In the genomic region with DNA sequence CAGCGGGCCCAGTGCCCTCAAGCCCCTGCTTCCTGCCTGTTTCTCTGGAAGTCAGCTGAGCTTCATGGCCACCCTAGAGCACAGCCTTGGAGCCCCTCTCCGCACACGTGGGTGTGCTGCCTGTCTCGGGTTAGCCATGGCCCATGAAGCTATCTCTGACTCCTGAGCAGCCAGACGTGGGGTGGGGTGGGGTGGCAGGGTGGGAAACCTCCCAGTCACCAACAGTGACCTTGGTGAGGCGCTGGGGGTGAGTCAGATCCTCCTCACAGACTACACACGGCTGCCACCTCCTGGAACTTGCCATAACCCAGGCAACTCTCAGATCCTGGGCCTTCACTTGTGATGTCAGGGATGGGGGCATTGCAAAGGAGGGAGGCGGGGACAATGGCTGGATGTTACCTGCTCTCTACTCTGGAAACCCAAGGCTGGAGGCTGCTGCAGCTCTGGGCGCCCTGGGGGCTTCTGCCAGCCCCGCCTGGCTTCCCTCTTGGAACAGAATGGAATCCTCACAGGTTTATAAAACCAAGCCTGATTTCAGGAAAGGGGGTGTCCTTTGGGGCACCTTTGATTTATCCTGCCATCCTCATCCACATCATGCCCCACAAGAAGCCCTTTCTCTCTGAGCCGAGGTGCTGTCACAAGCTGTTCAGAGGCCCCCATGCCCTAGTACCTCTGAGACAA, we compare ENCODE assay signal across 8 cellular contexts.
DNase-seq lines count a peak whose midpoint lies in the region; ATAC-seq and TF ChIP-seq lines count a peak whose summit lies in the region.

No MANE protein-coding gene starts in this region.

- H3K9me3 Mint-ChIP-seq in activated T-cell treated with anti-CD3 and anti-CD28 coated beads, Interleukin-2, amount 50 U/mL, for 72 hours: no peaks in the 10 kb centered on the region

- peak; percentile 94 for TF ChIP-seq RAD21 in Ishikawa (IDR thresholded peaks at IDR 0.05; ENCODE audit: low read depth)

- no peak overlapping the region for H3K9ac ChIP-seq in smooth muscle cell (ENCODE audit: low read depth)

- no peak for DNase-seq in GM12864 (ENCODE audit: low read depth)
- DNase-seq in activated T-cell treated with anti-CD3 and anti-CD28 coated beads, Interleukin-2, amount 50 U/mL, for 72 hours: peak; percentile 3 to 16
- peak; percentile 83 for DNase-seq in right atrium auricular region (ENCODE audit: low spot score)
- peak; percentile 32 for DNase-seq in smooth muscle cell (lab: John Stamatoyannopoulos, UW; ENCODE audit: unreplicated experiment)
- no peak for DNase-seq in globus pallidus (ENCODE audit: low spot score)
- DNase-seq in NCI-H2081 treated with DMSO at 0.1 percent for 48 hours (lab: John Stamatoyannopoulos, UW): no peak

- H3K27ac ChIP-seq in right atrium auricular region (peak overlapping the region; percentile 32 to 37), smooth muscle cell (ENCODE audit: low read depth) (peak overlapping the region; percentile 77)

- H3K4me1 Mint-ChIP-seq in activated T-cell treated with anti-CD3 and anti-CD28 coated beads, Interleukin-2, amount 50 U/mL, for 72 hours (ENCODE audit: low read depth): no peaks in the 10 kb centered on the region

- 0 out of 2 replicates have a peak, but pooled peaks have one; percentile 21 for TF ChIP-seq EP300 in Ishikawa (IDR thresholded peaks at IDR 0.05; ENCODE audit: borderline replicate concordance)

- peaks cover 19% of the 10 kb centered on the region for H3F3A ChIP-seq in smooth muscle cell (ENCODE audit: low read depth)

- peak; percentile 69 to 70 for ATAC-seq in activated T-cell treated with anti-CD3 and anti-CD28 coated beads, Interleukin-2, amount 50 U/mL, for 72 hours (replicated peaks in 1 of 2)
- ATAC-seq in GM19455 (IDR thresholded peaks at IDR 0.05; ENCODE audit: unreplicated experiment): no peak

- no peaks in the 10 kb centered on the region for H3K36me3 Mint-ChIP-seq in activated T-cell treated with anti-CD3 and anti-CD28 coated beads, Interleukin-2, amount 50 U/mL, for 72 hours (ENCODE audit: insufficient read depth in 2 of 2)

- 24% methylated on average over 11 of the region's 11 CpGs for WGBS in smooth muscle cell (ENCODE audit: low lambda C conversion rate)

- peak overlapping the region; percentile 54 for H3K4me2 ChIP-seq in smooth muscle cell

- H3K9me3 ChIP-seq in right atrium auricular region: no peaks in the 10 kb centered on the region
- H3K9me3 ChIP-seq in smooth muscle cell (replicated peaks; ENCODE audit: low read depth): no peaks in the 10 kb centered on the region

- H2AFZ ChIP-seq in smooth muscle cell (ENCODE audit: low read depth): peak overlapping the region; percentile 84

- H3K4me3 ChIP-seq in GM12864 (ENCODE audit: low read depth, low read length) (no peak overlapping the region), right atrium auricular region (no peak overlapping the region), smooth muscle cell (no peak overlapping the region)

- H4K20me1 ChIP-seq in smooth muscle cell (ENCODE audit: low read depth): no peaks in the 10 kb centered on the region

- H3K36me3 ChIP-seq in right atrium auricular region: no peaks in the 10 kb centered on the region
- H3K36me3 ChIP-seq in smooth muscle cell (ENCODE audit: low read depth): no peaks in the 10 kb centered on the region

- TF ChIP-seq CTCF in GM12864 (IDR thresholded peaks at IDR 0.05; ENCODE audit: low read depth, low read length, missing control alignments) (peak; percentile 40), right atrium auricular region (IDR thresholded peaks at IDR 0.05) (peak; percentile 31 to 70), smooth muscle cell (IDR thresholded peaks at IDR 0.05; ENCODE audit: borderline replicate concordance, insufficient read depth, poor library complexity, severe bottlenecking) (peak; percentile 69)

- H3K27me3 Mint-ChIP-seq in activated T-cell treated with anti-CD3 and anti-CD28 coated beads, Interleukin-2, amount 50 U/mL, for 72 hours (ENCODE audit: low read depth): no peaks in the 10 kb centered on the region

- H3K4me1 ChIP-seq in right atrium auricular region: peaks cover 0 to 37% of the 10 kb centered on the region in 2 donors
- peaks cover 12% of the 10 kb centered on the region for H3K4me1 ChIP-seq in smooth muscle cell (ENCODE audit: low read depth)

- no peak overlapping the region for H3K4me3 Mint-ChIP-seq in activated T-cell treated with anti-CD3 and anti-CD28 coated beads, Interleukin-2, amount 50 U/mL, for 72 hours

- no peaks in the 10 kb centered on the region for H3K79me2 ChIP-seq in smooth muscle cell (ENCODE audit: low read depth)

- H3K27me3 ChIP-seq in right atrium auricular region (no peaks in the 10 kb centered on the region), smooth muscle cell (ENCODE audit: low read depth) (no peaks in the 10 kb centered on the region)

- H3K27ac Mint-ChIP-seq in activated T-cell treated with anti-CD3 and anti-CD28 coated beads, Interleukin-2, amount 50 U/mL, for 72 hours: no peak overlapping the region

TF ChIP-seq in Ishikawa, 13 proteins besides CTCF, POLR2A, EP300 and RAD21:
- TF ChIP-seq, protein P1, sequence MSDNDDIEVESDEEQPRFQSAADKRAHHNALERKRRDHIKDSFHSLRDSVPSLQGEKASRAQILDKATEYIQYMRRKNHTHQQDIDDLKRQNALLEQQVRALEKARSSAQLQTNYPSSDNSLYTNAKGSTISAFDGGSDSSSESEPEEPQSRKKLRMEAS (IDR thresholded peaks at IDR 0.05): 0 out of 2 replicates have a peak, but pooled peaks have one; percentile 24
- no peak for TF ChIP-seq TAF1 (IDR thresholded peaks at IDR 0.05; ENCODE audit: low read depth)
- TF ChIP-seq TEAD4 (IDR thresholded peaks at IDR 0.05): no peak

Comparison
In these comparisons a context has a peak if more than half of its experiments do, and no peak if none do; other contexts are left out.
1. DNase-seq: peak in activated T-cell treated with anti-CD3 and anti-CD28 coated beads, Interleukin-2, amount 50 U/mL, for 72 hours (2 of 2), right atrium auricular region (single experiment) and smooth muscle cell (single experiment); none in GM12864 (single experiment), globus pallidus (single experiment) and NCI-H2081 treated with DMSO at 0.1 percent for 48 hours (single experiment).
2. Peak in every context shown above with its lines, with median percentiles within 50 percentile points of each other: CTCF ChIP-seq.